ENCODE assay signal across 1 cellular context in genomic region chr19:10928563-10929401, GRCh38.
A peak's percentile ranks its signal among the peaks of the same experiment; 100 is the strongest.
TF ChIP-seq lines count a peak whose summit lies in the region.

TIMM29 (plus strand) TSS chr19:10928811; CDS start chr19:10928823, 12 bp downstream.
YIPF2 (minus strand) TSS chr19:10928639; CDS start chr19:10928410, 229 bp downstream.

TF ChIP-seq in K562, 482 proteins besides CTCF, POLR2A, EP300 and RAD21 (continued from another document):
- peak; percentile 98 for TF ChIP-seq NCOA1 (IDR thresholded peaks at IDR 0.05; ENCODE audit: low read depth)
- peak; percentile 48 for TF ChIP-seq CCNT2 (IDR thresholded peaks at IDR 0.05; ENCODE audit: borderline replicate concordance, extremely low read depth, insufficient read length, low read depth, low read length)
- TF ChIP-seq, protein P1, sequence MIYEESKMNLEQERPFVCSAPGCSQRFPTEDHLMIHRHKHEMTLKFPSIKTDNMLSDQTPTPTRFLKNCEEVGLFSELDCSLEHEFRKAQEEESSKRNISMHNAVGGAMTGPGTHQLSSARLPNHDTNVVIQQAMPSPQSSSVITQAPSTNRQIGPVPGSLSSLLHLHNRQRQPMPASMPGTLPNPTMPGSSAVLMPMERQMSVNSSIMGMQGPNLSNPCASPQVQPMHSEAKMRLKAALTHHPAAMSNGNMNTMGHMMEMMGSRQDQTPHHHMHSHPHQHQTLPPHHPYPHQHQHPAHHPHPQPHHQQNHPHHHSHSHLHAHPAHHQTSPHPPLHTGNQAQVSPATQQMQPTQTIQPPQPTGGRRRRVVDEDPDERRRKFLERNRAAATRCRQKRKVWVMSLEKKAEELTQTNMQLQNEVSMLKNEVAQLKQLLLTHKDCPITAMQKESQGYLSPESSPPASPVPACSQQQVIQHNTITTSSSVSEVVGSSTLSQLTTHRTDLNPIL (CRISPR knock-in tag; IDR thresholded peaks at IDR 0.05), result no peak
- no peak for TF ChIP-seq IRF2 (CRISPR knock-in tag; IDR thresholded peaks at IDR 0.05)
- TF ChIP-seq, protein P2, sequence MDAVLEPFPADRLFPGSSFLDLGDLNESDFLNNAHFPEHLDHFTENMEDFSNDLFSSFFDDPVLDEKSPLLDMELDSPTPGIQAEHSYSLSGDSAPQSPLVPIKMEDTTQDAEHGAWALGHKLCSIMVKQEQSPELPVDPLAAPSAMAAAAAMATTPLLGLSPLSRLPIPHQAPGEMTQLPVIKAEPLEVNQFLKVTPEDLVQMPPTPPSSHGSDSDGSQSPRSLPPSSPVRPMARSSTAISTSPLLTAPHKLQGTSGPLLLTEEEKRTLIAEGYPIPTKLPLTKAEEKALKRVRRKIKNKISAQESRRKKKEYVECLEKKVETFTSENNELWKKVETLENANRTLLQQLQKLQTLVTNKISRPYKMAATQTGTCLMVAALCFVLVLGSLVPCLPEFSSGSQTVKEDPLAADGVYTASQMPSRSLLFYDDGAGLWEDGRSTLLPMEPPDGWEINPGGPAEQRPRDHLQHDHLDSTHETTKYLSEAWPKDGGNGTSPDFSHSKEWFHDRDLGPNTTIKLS (IDR thresholded peaks at IDR 0.05; ENCODE audit: borderline replicate concordance, low read depth), result peak; percentile 99
- TF ChIP-seq PML (IDR thresholded peaks at IDR 0.05; ENCODE audit: low read length), result peak; percentile 41; the same call in 1 of the 2 replicates
- TF ChIP-seq, protein P3, sequence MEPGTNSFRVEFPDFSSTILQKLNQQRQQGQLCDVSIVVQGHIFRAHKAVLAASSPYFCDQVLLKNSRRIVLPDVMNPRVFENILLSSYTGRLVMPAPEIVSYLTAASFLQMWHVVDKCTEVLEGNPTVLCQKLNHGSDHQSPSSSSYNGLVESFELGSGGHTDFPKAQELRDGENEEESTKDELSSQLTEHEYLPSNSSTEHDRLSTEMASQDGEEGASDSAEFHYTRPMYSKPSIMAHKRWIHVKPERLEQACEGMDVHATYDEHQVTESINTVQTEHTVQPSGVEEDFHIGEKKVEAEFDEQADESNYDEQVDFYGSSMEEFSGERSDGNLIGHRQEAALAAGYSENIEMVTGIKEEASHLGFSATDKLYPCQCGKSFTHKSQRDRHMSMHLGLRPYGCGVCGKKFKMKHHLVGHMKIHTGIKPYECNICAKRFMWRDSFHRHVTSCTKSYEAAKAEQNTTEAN (CRISPR knock-in tag; IDR thresholded peaks at IDR 0.05), result no peak
- peak; percentile 91 for TF ChIP-seq POLR2G (IDR thresholded peaks at IDR 0.05; ENCODE audit: low read depth, low read length)
- no peak for TF ChIP-seq ZNF655 (CRISPR knock-in tag; IDR thresholded peaks at IDR 0.05)
- TF ChIP-seq NR2F6 (CRISPR knock-in tag; IDR thresholded peaks at IDR 0.05), result no peak
- TF ChIP-seq, protein P4, sequence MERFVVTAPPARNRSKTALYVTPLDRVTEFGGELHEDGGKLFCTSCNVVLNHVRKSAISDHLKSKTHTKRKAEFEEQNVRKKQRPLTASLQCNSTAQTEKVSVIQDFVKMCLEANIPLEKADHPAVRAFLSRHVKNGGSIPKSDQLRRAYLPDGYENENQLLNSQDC (CRISPR knock-in tag; IDR thresholded peaks at IDR 0.05), result no peak
- TF ChIP-seq XRCC5 (IDR thresholded peaks at IDR 0.05; ENCODE audit: low read depth, low read length), result peak; percentile 97
- no peak for TF ChIP-seq JUNB (CRISPR knock-in tag; conservative IDR thresholded peaks at IDR 0.05)
- peak; percentile 93 for TF ChIP-seq HCFC1 (IDR thresholded peaks at IDR 0.05; ENCODE audit: low read depth, low read length)
- TF ChIP-seq ATF7 (IDR thresholded peaks at IDR 0.05), result peak; percentile 77
- TF ChIP-seq CHD1 (IDR thresholded peaks at IDR 0.05; ENCODE audit: low read length), result no peak
- TF ChIP-seq MAFK (IDR thresholded peaks at IDR 0.05; ENCODE audit: low read length), result no peak
- no peak for TF ChIP-seq ESRRB (CRISPR knock-in tag; IDR thresholded peaks at IDR 0.05; ENCODE audit: borderline replicate concordance)
- TF ChIP-seq ZNF668 (CRISPR knock-in tag; IDR thresholded peaks at IDR 0.05), result no peak
- TF ChIP-seq DMBX1 (CRISPR knock-in tag; IDR thresholded peaks at IDR 0.05; ENCODE audit: borderline replicate concordance), result no peak
- peak; percentile 93 for TF ChIP-seq DIDO1 (tag; IDR thresholded peaks at IDR 0.05; ENCODE audit: low read depth)
- TF ChIP-seq XRCC4 (IDR thresholded peaks at IDR 0.05; ENCODE audit: extremely low read depth, insufficient read depth, insufficient read length), result no peak
TF ChIP-seq in K562: peak in this region for 139.
